In the genomic region with DNA sequence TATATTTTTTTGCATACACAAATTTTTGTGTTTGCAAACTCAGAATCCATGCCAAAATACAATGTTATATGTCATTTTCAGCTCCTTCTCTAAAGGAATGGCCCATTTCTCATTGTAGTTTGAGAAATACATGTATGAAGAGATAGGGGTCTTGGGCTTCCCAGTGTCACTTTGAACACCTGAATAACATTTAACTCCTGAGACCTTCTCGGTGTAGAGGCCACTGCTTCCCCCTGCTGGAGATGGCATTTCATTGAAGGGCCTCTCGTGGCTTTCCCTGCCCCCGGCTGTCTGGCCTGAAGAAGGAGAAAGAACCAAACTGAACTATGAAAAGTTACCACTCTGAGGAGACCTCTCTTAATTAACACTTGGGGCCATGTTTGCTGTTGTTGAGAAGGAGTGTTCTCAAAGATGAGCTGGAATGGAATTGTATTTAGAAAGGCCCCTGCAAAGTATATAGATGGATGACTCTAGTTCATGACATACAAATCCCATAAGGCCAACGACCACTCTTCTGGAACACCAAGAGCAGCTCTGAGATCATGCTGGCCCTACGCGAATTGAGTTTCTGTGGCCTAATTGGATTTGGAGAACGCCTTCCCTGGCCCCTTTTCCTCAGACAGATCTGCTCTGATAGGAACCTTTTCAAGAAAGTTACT, we compare ENCODE assay signal across 8 cellular contexts. TPM values are rescaled to one million over a fixed set of nuclear protein-coding genes. Genes with fewer than 3 reads are reported as not detected.
DNase-seq lines count a peak whose midpoint lies in the region; ATAC-seq, FAIRE-seq and TF ChIP-seq lines count a peak whose summit lies in the region.

No MANE protein-coding gene starts in this region.

- H3K9me3 ChIP-seq in CD8-positive, alpha-beta T cell (ENCODE audit: low read length): no peaks in the 10 kb centered on the region
- H3K9me3 ChIP-seq in OCI-LY7 (ENCODE audit: low read length) (no peaks in the 10 kb centered on the region), small intestine (ENCODE audit: control insufficient read depth, low read depth) (no peaks in the 10 kb centered on the region)

- H3K27me3 Mint-ChIP-seq in CD8-positive, alpha-beta T cell (ENCODE audit: low read depth): no peaks in the 10 kb centered on the region
- no peaks in the 10 kb centered on the region for H3K27me3 Mint-ChIP-seq in activated T-helper 2 cell treated with anti-CD3 and anti-CD28 coated beads, Interferon-gamma antibody, Interleukin-2, Interleukin-4, amounts not matched to agents 10 μg/mL and 5 μg/mL and 100 μg/mL, durations not matched to agents 14 hours and 24 hours and 36 hours (ENCODE audit: low read depth)

- POLR2A ChIA-PET in CD8-positive, alpha-beta T cell (lab: Charles Lee): interaction anchor here (0.6 kb wide), 1 partner anchor 61 kb away, joined by 3 read pairs; no protein-coding TSS in a partner anchor
- POLR2A ChIA-PET in OCI-LY7 (lab: Charles Lee): no interaction called here

- H2AFZ ChIP-seq in OCI-LY7 (ENCODE audit: low read length): no peak overlapping the region

- peaks cover 6% of the 10 kb centered on the region for H3K36me3 ChIP-seq in CD8-positive, alpha-beta T cell (ENCODE audit: insufficient read depth, low read length)
- H3K36me3 ChIP-seq in OCI-LY7 (ENCODE audit: insufficient read depth, low read length) (peaks cover 61% of the 10 kb centered on the region), small intestine (ENCODE audit: control insufficient read depth in 2 of 2, insufficient read depth in 2 of 2, low read length in 2 of 2) (peaks cover 2 to 8% of the 10 kb centered on the region in 2 donors)

- no peaks in the 10 kb centered on the region for H3K4me1 Mint-ChIP-seq in CD8-positive, alpha-beta T cell (ENCODE audit: low read depth)
- peaks cover 21% of the 10 kb centered on the region for H3K4me1 Mint-ChIP-seq in activated T-helper 2 cell treated with anti-CD3 and anti-CD28 coated beads, Interferon-gamma antibody, Interleukin-2, Interleukin-4, amounts not matched to agents 10 μg/mL and 5 μg/mL and 100 μg/mL, durations not matched to agents 14 hours and 24 hours and 36 hours (ENCODE audit: low read depth)

- ATAC-seq in CD8-positive, alpha-beta T cell: peak; percentile 80
- no peak for ATAC-seq in HG02885 (IDR thresholded peaks at IDR 0.05; ENCODE audit: poor library complexity, unreplicated experiment)

- peak; percentile 20 to 70 (median 47) for DNase-seq in CD8-positive, alpha-beta T cell
- DNase-seq in H4 (ENCODE audit: low spot score): peak; percentile 43
- DNase-seq in OCI-LY7 (ENCODE audit: low spot score): peak; percentile 61
- DNase-seq in activated T-helper 2 cell treated with anti-CD3 and anti-CD28 coated beads, Interferon-gamma antibody, Interleukin-2, Interleukin-4, amounts not matched to agents 10 μg/mL and 5 μg/mL and 100 μg/mL, durations not matched to agents 14 hours and 24 hours and 36 hours (ENCODE audit: low spot score): peak; percentile 27
- peak in 34 of 42 donors; percentile 10 to 72 (median 46) for DNase-seq in head of caudate nucleus
- peak; percentile 66 for DNase-seq in small intestine
- no peak for DNase-seq in middle frontal gyrus (ENCODE audit: extremely low spot score, low spot score)

- peak; percentile 50 for TF ChIP-seq CTCF in CD8-positive, alpha-beta T cell (IDR thresholded peaks at IDR 0.05)
- TF ChIP-seq CTCF in OCI-LY7 (conservative IDR thresholded peaks at IDR 0.05; ENCODE audit: low read length): peak; percentile 79

- peaks cover 5% of the 10 kb centered on the region; the same call in 1 of the 2 replicates for H4K20me1 ChIP-seq in OCI-LY7 (ENCODE audit: insufficient read depth, low read length)

- H3K9me2 ChIP-seq in OCI-LY7 (ENCODE audit: insufficient read depth, low read length): no peaks in the 10 kb centered on the region

- no peak overlapping the region for H3K4me3 Mint-ChIP-seq in CD8-positive, alpha-beta T cell
- no peak overlapping the region for H3K4me3 Mint-ChIP-seq in activated T-helper 2 cell treated with anti-CD3 and anti-CD28 coated beads, Interferon-gamma antibody, Interleukin-2, Interleukin-4, amounts not matched to agents 10 μg/mL and 5 μg/mL and 100 μg/mL, durations not matched to agents 14 hours and 24 hours and 36 hours (ENCODE audit: low read depth)

- H3K9me3 Mint-ChIP-seq in CD8-positive, alpha-beta T cell: no peaks in the 10 kb centered on the region
- no peaks in the 10 kb centered on the region for H3K9me3 Mint-ChIP-seq in activated T-helper 2 cell treated with anti-CD3 and anti-CD28 coated beads, Interferon-gamma antibody, Interleukin-2, Interleukin-4, amounts not matched to agents 10 μg/mL and 5 μg/mL and 100 μg/mL, durations not matched to agents 14 hours and 24 hours and 36 hours

- H3K4me1 ChIP-seq in CD8-positive, alpha-beta T cell (ENCODE audit: insufficient read depth, low read length): no peaks in the 10 kb centered on the region
- H3K4me1 ChIP-seq in OCI-LY7 (ENCODE audit: insufficient read depth, low read length, poor library complexity, severe bottlenecking) (no peaks in the 10 kb centered on the region), small intestine (ENCODE audit: control insufficient read depth in 2 of 2, insufficient read depth in 1 of 2, low read depth in 1 of 2, low read length in 1 of 2) (no peaks in the 10 kb centered on the region)

- no peaks in the 10 kb centered on the region for H3K27me3 ChIP-seq in CD8-positive, alpha-beta T cell (ENCODE audit: insufficient read depth, low read length)
- no peaks in the 10 kb centered on the region for H3K27me3 ChIP-seq in small intestine (ENCODE audit: control insufficient read depth in 2 of 2, insufficient read depth in 2 of 2, low read length in 2 of 2)

- no peak overlapping the region for H3K27ac ChIP-seq in CD8-positive, alpha-beta T cell (ENCODE audit: low read depth, low read length)
- H3K27ac ChIP-seq in OCI-LY7 (ENCODE audit: low read depth, low read length, poor library complexity, severe bottlenecking): no peak overlapping the region
- no peak overlapping the region for H3K27ac ChIP-seq in small intestine (ENCODE audit: low read depth in 1 of 2, low read length in 1 of 2)

- BruUV-seq in OCI-LY7 (replicated peaks; lab: Mats Ljungman, UMichigan): no TSS peak

- CTCF ChIA-PET in CD8-positive, alpha-beta T cell (lab: Charles Lee): interaction anchor here (0.8 to 4.6 kb wide), 13 partner anchors 10 to 217 kb away, joined by 3 to 45 read pairs (median 3); no protein-coding TSS in a partner anchor
- CTCF ChIA-PET in OCI-LY7 (lab: Charles Lee; ENCODE audit: unreplicated experiment): interaction anchor here (0.6 kb wide), 1 partner anchor 1288 kb away, joined by 4 read pairs; no protein-coding TSS in a partner anchor

- H3K36me3 Mint-ChIP-seq in CD8-positive, alpha-beta T cell: peaks cover 77% of the 10 kb centered on the region
- peaks cover 53% of the 10 kb centered on the region for H3K36me3 Mint-ChIP-seq in activated T-helper 2 cell treated with anti-CD3 and anti-CD28 coated beads, Interferon-gamma antibody, Interleukin-2, Interleukin-4, amounts not matched to agents 10 μg/mL and 5 μg/mL and 100 μg/mL, durations not matched to agents 14 hours and 24 hours and 36 hours (ENCODE audit: low read depth)

- WGBS in small intestine, 3 donors: 57 to 61% (median 57%) methylated on average over 7 of the region's 7 CpGs

- H3K4me3 ChIP-seq in CD8-positive, alpha-beta T cell (ENCODE audit: low read depth, low read length): no peak overlapping the region
- no peak overlapping the region for H3K4me3 ChIP-seq in OCI-LY7 (ENCODE audit: low read depth, low read length, poor library complexity, severe bottlenecking)
- H3K4me3 ChIP-seq in small intestine (ENCODE audit: low read depth in 1 of 2, low read length in 2 of 2): no peak overlapping the region

- FAIRE-seq in small intestine (lab: Jason Lieb, UNC): no peak

- no peaks in the 10 kb centered on the region for H3K79me2 ChIP-seq in OCI-LY7 (ENCODE audit: insufficient read depth, low read depth, low read length)

- H3K27ac Mint-ChIP-seq in CD8-positive, alpha-beta T cell: peak overlapping the region; percentile 30
- H3K27ac Mint-ChIP-seq in activated T-helper 2 cell treated with anti-CD3 and anti-CD28 coated beads, Interferon-gamma antibody, Interleukin-2, Interleukin-4, amounts not matched to agents 10 μg/mL and 5 μg/mL and 100 μg/mL, durations not matched to agents 14 hours and 24 hours and 36 hours: no peak overlapping the region

- H3K4me2 ChIP-seq in OCI-LY7 (ENCODE audit: low read length): no peak overlapping the region

- intact Hi-C loops in CD8-positive, alpha-beta T cell (cut with DNase I, micrococcal nuclease): loop anchor here (1.0 kb wide), 1 partner anchor 211 kb away; no protein-coding TSS in a partner anchor
- intact Hi-C loops in OCI-LY7 (cut with micrococcal nuclease; ENCODE audit: unreplicated experiment) (loop anchor here (1.0 to 10.0 kb wide), 2 partner anchors 143 to 211 kb away; a partner anchor contains a TSS), head of caudate nucleus (cut with DNase I) (no loop called here)
- intact Hi-C loops in activated T-helper 2 cell treated with anti-CD3 and anti-CD28 coated beads, Interferon-gamma antibody, Interleukin-2, Interleukin-4, amounts not matched to agents 10 μg/mL and 5 μg/mL and 100 μg/mL, durations not matched to agents 14 hours and 24 hours and 36 hours (cut with micrococcal nuclease): loop anchor here (2.0 to 5.0 kb wide), 2 partner anchors 141 to 211 kb away; a partner anchor contains a TSS

RNA-seq across cellular contexts. Expression of a gene that starts 58.8 kb away (rescaled TPM):
- total RNA-seq in CD8-positive, alpha-beta T cell: 10 to 100 TPM; 29.3 to 32.3 TPM
- 9.1 and 12.3 TPM in 2 replicates for total RNA-seq in H4 (2014; rRNA removed; shearing (Covaris generic))
- total RNA-seq in OCI-LY7 (2014; rRNA removed; shearing (Covaris generic)): 12.1 and 13.3 TPM in 2 replicates
- 41.8 and 43.2 TPM in 2 replicates for total RNA-seq in OCI-LY7 (2022)
- 35.6 and 36.2 TPM in 2 replicates for total RNA-seq in activated T-helper 2 cell treated with anti-CD3 and anti-CD28 coated beads, Interferon-gamma antibody, Interleukin-2, Interleukin-4, amounts not matched to agents 10 μg/mL and 5 μg/mL and 100 μg/mL, durations not matched to agents 14 hours and 24 hours and 36 hours
- 10 to 100 TPM; 36.5 to 38.5 (median 37.1) TPM for polyA plus RNA-seq in small intestine
